4 cellular contexts compared by ENCODE assay signal in genomic region chr1:115233598-115233997, GRCh38.
A peak's percentile ranks its signal among the peaks of the same experiment; 100 is the strongest.
TF ChIP-seq lines count a peak whose summit lies in the region.

No MANE protein-coding gene starts in this region.

TF ChIP-seq in SK-N-SH treated with all-trans-retinoic acid at 6 μM for 48 hours, 23 proteins besides CTCF, POLR2A, EP300 and RAD21:
- TF ChIP-seq TCF4 (CRISPR knock-in tag; IDR thresholded peaks at IDR 0.05; ENCODE audit: borderline replicate concordance) (no peak), ZFP3 (CRISPR knock-in tag; IDR thresholded peaks at IDR 0.05) (no peak), TOX (CRISPR knock-in tag; IDR thresholded peaks at IDR 0.05; ENCODE audit: borderline replicate concordance) (no peak), GLIS3 (CRISPR knock-in tag; IDR thresholded peaks at IDR 0.05) (no peak), POU6F1 (CRISPR knock-in tag; IDR thresholded peaks at IDR 0.05; ENCODE audit: borderline replicate concordance, low read depth) (no peak), BACH2 (CRISPR knock-in tag; IDR thresholded peaks at IDR 0.05; ENCODE audit: borderline replicate concordance) (no peak)

TF ChIP-seq in SK-N-SH, 30 proteins besides CTCF, POLR2A, EP300 and RAD21:
- TF ChIP-seq NFIC (IDR thresholded peaks at IDR 0.05; ENCODE audit: borderline replicate concordance) (no peak), MAX (IDR thresholded peaks at IDR 0.05; ENCODE audit: low read depth) (no peak), TEAD4 (IDR thresholded peaks at IDR 0.05; ENCODE audit: borderline replicate concordance, insufficient read depth) (no peak), TCF12 (IDR thresholded peaks at IDR 0.05) (no peak)

TF ChIP-seq in HEK293, 187 proteins besides CTCF, POLR2A, EP300 and RAD21:
- TF ChIP-seq ZIC2 (tag by site-specific recombination; IDR thresholded peaks at IDR 0.05) = peak; percentile 91
- no peak for TF ChIP-seq ZNF837 (tag by site-specific recombination; IDR thresholded peaks at IDR 0.05)

TF ChIP-seq in H1, 55 proteins besides CTCF, POLR2A, EP300 and RAD21:
- no peak for TF ChIP-seq RFX5 (IDR thresholded peaks at IDR 0.05; ENCODE audit: borderline replicate concordance, low read depth, low read length)
- TF ChIP-seq KDM4A (IDR thresholded peaks at IDR 0.05; ENCODE audit: low read depth, low read length, severe bottlenecking) = no peak
- no peak for TF ChIP-seq ATF3 (IDR thresholded peaks at IDR 0.05; ENCODE audit: insufficient read depth, low read depth, low read length)
- no peak for TF ChIP-seq SP1 (IDR thresholded peaks at IDR 0.05; ENCODE audit: low read depth, low read length)
- TF ChIP-seq CHD2 (IDR thresholded peaks at IDR 0.05; ENCODE audit: low read length) = no peak
- no peak for TF ChIP-seq GTF2F1 (IDR thresholded peaks at IDR 0.05; ENCODE audit: borderline replicate concordance, low read depth, low read length)
- TF ChIP-seq FOSL1 (IDR thresholded peaks at IDR 0.05; ENCODE audit: insufficient read depth, low read depth, low read length) = no peak
- no peak for TF ChIP-seq JUN (IDR thresholded peaks at IDR 0.05; ENCODE audit: low read depth, low read length)
- no peak for TF ChIP-seq SP4 (IDR thresholded peaks at IDR 0.05; ENCODE audit: low read length)
- no peak for TF ChIP-seq RBBP5 (IDR thresholded peaks at IDR 0.05; ENCODE audit: borderline replicate concordance, low read depth, low read length)
